ENCODE assay signal across 13 cellular contexts in genomic region chr5:2752875-2753435, GRCh38. TPM values are rescaled to one million over a fixed set of nuclear protein-coding genes. Genes with fewer than 3 reads are reported as not detected.
DNase-seq lines count a peak whose midpoint lies in the region; ATAC-seq, FAIRE-seq and TF ChIP-seq lines count a peak whose summit lies in the region.
"Had no signal": no experiment of that assay in that cellular context is flagged by ENCODE, and none has a peak within 500 bp of the region (broad histone marks: within the 10 kb centered on the region; RNA-seq: fewer than 3 reads in every experiment).

No MANE protein-coding gene starts in this region.

- CTCF ChIA-PET in CD4-positive, alpha-beta T cell (lab: Charles Lee): no interaction called here

- no peak for ATAC-seq in heart left ventricle
- no peak for ATAC-seq in right cardiac atrium
- ATAC-seq in thoracic aorta (ENCODE audit: insufficient number of reproducible peaks, low FRiP score, low read depth): no peak
- ATAC-seq in GM21390 (IDR thresholded peaks at IDR 0.05; ENCODE audit: unreplicated experiment): no peak
- no peak for ATAC-seq in CD4-positive, alpha-beta T cell (ENCODE audit: poor library complexity)

- POLR2A ChIA-PET in CD4-positive, alpha-beta T cell (lab: Charles Lee): no interaction called here

- peak overlapping the region; percentile 76 for H3K27ac Mint-ChIP-seq in astrocyte (ENCODE audit: unreplicated experiment)
- no peak overlapping the region for H3K27ac Mint-ChIP-seq in CD4-positive, alpha-beta T cell

- peak overlapping the region; percentile 82 for H3K4me2 ChIP-seq in astrocyte (ENCODE audit: low read length)

- H3K27ac ChIP-seq in heart left ventricle: no peak overlapping the region
- H3K27ac ChIP-seq in right cardiac atrium (ENCODE audit: low read length): no peak overlapping the region
- no peak overlapping the region for H3K27ac ChIP-seq in astrocyte (ENCODE audit: low read depth, low read length)
- no peak overlapping the region for H3K27ac ChIP-seq in thoracic aorta
- no peak overlapping the region for H3K27ac ChIP-seq in CD4-positive, alpha-beta T cell (ENCODE audit: low read depth, low read length)

- no peak for TF ChIP-seq POLR2A in heart left ventricle (IDR thresholded peaks at IDR 0.05)

- peaks cover 21% of the 10 kb centered on the region for H4K20me1 ChIP-seq in astrocyte (ENCODE audit: insufficient read depth, low read length)

- TF ChIP-seq CTCF in heart left ventricle (IDR thresholded peaks at IDR 0.05): no peak
- no peak for TF ChIP-seq CTCF in astrocyte (IDR thresholded peaks at IDR 0.05; ENCODE audit: insufficient read depth, low read depth, low read length)
- no peak for TF ChIP-seq CTCF in thoracic aorta (IDR thresholded peaks at IDR 0.05)
- no peak for TF ChIP-seq CTCF in CD4-positive, alpha-beta T cell (IDR thresholded peaks at IDR 0.05)

- H3K27me3 Mint-ChIP-seq in astrocyte (ENCODE audit: low read depth, unreplicated experiment): peaks cover 21% of the 10 kb centered on the region
- H3K27me3 Mint-ChIP-seq in CD4-positive, alpha-beta T cell: peaks cover 59% of the 10 kb centered on the region

- peaks cover 11% of the 10 kb centered on the region for H3K4me1 Mint-ChIP-seq in astrocyte (ENCODE audit: low read depth, unreplicated experiment)
- H3K4me1 Mint-ChIP-seq in CD4-positive, alpha-beta T cell (ENCODE audit: low read depth): peaks cover 12% of the 10 kb centered on the region

- H3K4me3 Mint-ChIP-seq in astrocyte (ENCODE audit: unreplicated experiment): peak overlapping the region; percentile 84
- no peak overlapping the region for H3K4me3 Mint-ChIP-seq in CD4-positive, alpha-beta T cell

- no peak overlapping the region for H2AFZ ChIP-seq in astrocyte (ENCODE audit: low read depth, low read length)

- 3 to 22% (median 17%) methylated on average over 18 to 32 of the region's 32 CpGs for WGBS in heart left ventricle, 4 donors
- WGBS in right cardiac atrium: 8% methylated on average over 32 of the region's 32 CpGs

- H3K27me3 ChIP-seq in heart left ventricle: peaks cover 44 to 98% (median 89%) of the 10 kb centered on the region in 9 donors
- H3K27me3 ChIP-seq in right cardiac atrium (ENCODE audit: control insufficient read depth, insufficient read depth): peaks cover 2% of the 10 kb centered on the region
- peaks cover 7% of the 10 kb centered on the region for H3K27me3 ChIP-seq in astrocyte (ENCODE audit: insufficient read depth, low read length)
- peaks cover 19% of the 10 kb centered on the region for H3K27me3 ChIP-seq in thoracic aorta (replicated peaks; ENCODE audit: insufficient read depth)
- H3K27me3 ChIP-seq in CD4-positive, alpha-beta T cell (ENCODE audit: control insufficient read depth, insufficient read depth, low read length): peaks cover 74% of the 10 kb centered on the region

- peaks cover 11% of the 10 kb centered on the region for H3K9me3 Mint-ChIP-seq in astrocyte (ENCODE audit: unreplicated experiment)
- no peaks in the 10 kb centered on the region for H3K9me3 Mint-ChIP-seq in CD4-positive, alpha-beta T cell

- H3K4me3 ChIP-seq in heart left ventricle (peak overlapping the region in 9 of 12 donors; percentile 9 to 59 (median 48)), right cardiac atrium (ENCODE audit: low read length) (no peak overlapping the region), astrocyte (ENCODE audit: insufficient read depth, low read depth, low read length) (peak overlapping the region; percentile 56), iPS-18c (ENCODE audit: insufficient read depth, low read depth, low read length) (peak overlapping the region; percentile 81), thoracic aorta (peak overlapping the region; percentile 60)

- no peak for FAIRE-seq in astrocyte (lab: Jason Lieb, UNC)

- peaks cover 0 to 66% (median 14%) of the 10 kb centered on the region in 12 donors for H3K4me1 ChIP-seq in heart left ventricle
- no peaks in the 10 kb centered on the region for H3K4me1 ChIP-seq in right cardiac atrium (ENCODE audit: control insufficient read depth, insufficient read depth, low read length)
- H3K4me1 ChIP-seq in astrocyte (ENCODE audit: insufficient read depth, low read length): peaks cover 15% of the 10 kb centered on the region
- H3K4me1 ChIP-seq in thoracic aorta (ENCODE audit: control insufficient read depth in 1 of 2, low read depth in 2 of 2): peaks cover 4 to 35% of the 10 kb centered on the region in 2 donors

- H3K36me3 ChIP-seq in heart left ventricle (no peaks in the 10 kb centered on the region), astrocyte (ENCODE audit: insufficient read depth, low read length) (no peaks in the 10 kb centered on the region), thoracic aorta (no peaks in the 10 kb centered on the region)

- DNase-seq in heart left ventricle (no peak), right cardiac atrium (no peak), astrocyte (ENCODE audit: low read depth) (no peak), thoracic aorta (ENCODE audit: low spot score) (no peak), amniotic stem cell (lab: John Stamatoyannopoulos, UW) (no peak)
- no peak for DNase-seq in CD4-positive, alpha-beta T cell
- DNase-seq: activated T-cell treated with anti-CD3 and anti-CD28 coated beads, Interleukin-2, amount 50 U/mL, for 1 hour; AML-193; kidney glomerular epithelial cell; NCI-H446 treated with DMSO at 0.1 percent for 48 hours had no signal

- H3K9me3 ChIP-seq in heart left ventricle (no peaks in the 10 kb centered on the region), right cardiac atrium (ENCODE audit: control insufficient read depth, low read length) (no peaks in the 10 kb centered on the region), astrocyte (ENCODE audit: insufficient read depth, low read depth, low read length) (no peaks in the 10 kb centered on the region), iPS-18c (ENCODE audit: control insufficient read depth, insufficient read depth, low read length) (no peaks in the 10 kb centered on the region), thoracic aorta (no peaks in the 10 kb centered on the region)
- no peaks in the 10 kb centered on the region for H3K9me3 ChIP-seq in CD4-positive, alpha-beta T cell (ENCODE audit: control insufficient read depth, low read length)

- H3K9ac ChIP-seq in astrocyte (ENCODE audit: low read length): peak overlapping the region; percentile 72

- peaks cover 8% of the 10 kb centered on the region for H3K36me3 Mint-ChIP-seq in astrocyte (ENCODE audit: low read depth, unreplicated experiment)
- no peaks in the 10 kb centered on the region for H3K36me3 Mint-ChIP-seq in CD4-positive, alpha-beta T cell (ENCODE audit: low read depth)

- intact Hi-C loops in heart left ventricle (cut with DNase I) (loop anchor here in 3 of 10 donors (10.0 kb wide), 2 partner anchors 842 to 852 kb away; partner anchors contain the start of gene IRX1 (in 1 of the 3)), right cardiac atrium (cut with DNase I) (no loop called here)
- intact Hi-C loops in CD4-positive, alpha-beta T cell (cut with DNase I, micrococcal nuclease): no loop called here

- peaks cover 44% of the 10 kb centered on the region for H3K79me2 ChIP-seq in astrocyte (ENCODE audit: insufficient read depth, low read length)

RNA-seq across cellular contexts. Expression of gene IRX2, which starts 1.5 kb away (rescaled TPM):
- total RNA-seq in heart left ventricle (1 to 10 TPM in 2 of 9 donors, under 1 TPM in 7; 0.17 to 3.7 (median 0.56) TPM), right cardiac atrium (1 to 10 TPM in 1 of 4 donors, under 1 TPM in 2, not detected in 1; 0.46 to 1.4 (median 0.79) TPM), astrocyte (6.7 and 7.0 TPM in 2 replicates), thoracic aorta (under 1 TPM; 0.28 to 0.54 TPM)
- polyA plus RNA-seq in heart left ventricle (1 to 10 TPM; 1.3 to 2.7 TPM), right cardiac atrium (0.20 TPM)
- not detected for total RNA-seq in CD4-positive, alpha-beta T cell
- total RNA-seq: T-helper 1 cell treated with Interleukin-12 subunit alpha and Interleukin-12 subunit beta and Interleukin-4 antibody, amounts not matched to agents 30 ng/mL and 1 ng/mL, for 36 hours had no signal
